Comparison of ENCODE assay signal across 1 cellular context in genomic region chr17:40371261-40371929, GRCh38.
TF ChIP-seq lines count a peak whose summit lies in the region.

No MANE protein-coding gene starts in this region.

TF ChIP-seq in GM23338, 12 proteins besides CTCF, POLR2A, EP300 and RAD21 (continued from another document):
- TF ChIP-seq ZNF462 (CRISPR knock-in tag; IDR thresholded peaks at IDR 0.05) = no peak
